ENCODE assay signal across 7 cellular contexts in genomic region chr6:43668151-43669028, GRCh38. TPM values are rescaled to one million over a fixed set of nuclear protein-coding genes. Genes with fewer than 3 reads are reported as not detected.
DNase-seq lines count a peak whose midpoint lies in the region; ATAC-seq, FAIRE-seq and TF ChIP-seq lines count a peak whose summit lies in the region.

No MANE protein-coding gene starts in this region.

- H3K36me3 ChIP-seq in HUES48 (ENCODE audit: control insufficient read depth, insufficient read depth, low read length) (peaks cover 26% of the 10 kb centered on the region), OCI-LY3 (replicated peaks; ENCODE audit: low read depth, low read length) (peaks cover 22% of the 10 kb centered on the region), pancreas (peaks cover 0 to 5% (median 0%) of the 10 kb centered on the region in 3 donors)

- H3K9ac ChIP-seq in HUES48 (ENCODE audit: low read depth, low read length) (no peak overlapping the region), OCI-LY3 (ENCODE audit: low read length) (peak overlapping the region; percentile 35; the same call in 1 of the 2 replicates)

- ATAC-seq in pancreas (peak; percentile 56 to 80 (median 72)), GM19328 (IDR thresholded peaks at IDR 0.05; ENCODE audit: unreplicated experiment) (no peak)

- H3K27me3 ChIP-seq in HUES48 (ENCODE audit: control insufficient read depth, insufficient read depth, low read length), result no peaks in the 10 kb centered on the region
- H3K27me3 ChIP-seq in OCI-LY3 (ENCODE audit: low read depth, low read length), result no peaks in the 10 kb centered on the region
- no peaks in the 10 kb centered on the region for H3K27me3 ChIP-seq in pancreas

- FAIRE-seq in GM18507 (lab: Jason Lieb, UNC) (peak; percentile 62), pancreas (lab: Jason Lieb, UNC) (no peak)

- H4K20me1 ChIP-seq in OCI-LY3 (ENCODE audit: insufficient read depth, low read length), result no peaks in the 10 kb centered on the region

- TF ChIP-seq CTCF in OCI-LY3 (IDR thresholded peaks at IDR 0.05; ENCODE audit: low read depth, low read length), result peak; percentile 91
- peak in 2 of 4 donors; percentile 26 to 33 for TF ChIP-seq CTCF in pancreas (IDR thresholded peaks at IDR 0.05)

- H3K4me1 ChIP-seq in HUES48 (ENCODE audit: control insufficient read depth, insufficient read depth, low read length), result peaks cover 27% of the 10 kb centered on the region
- H3K4me1 ChIP-seq in OCI-LY3 (ENCODE audit: low read length), result peaks cover 31% of the 10 kb centered on the region
- H3K4me1 ChIP-seq in pancreas, result peaks cover 15 to 30% (median 24%) of the 10 kb centered on the region in 3 donors

- intact Hi-C loops in pancreas (cut with DNase I), result loop anchor here in 1 of 3 donors (5.0 kb wide), 1 partner anchor 409 kb away; no protein-coding TSS in a partner anchor

- no peaks in the 10 kb centered on the region for H3K79me2 ChIP-seq in OCI-LY3 (ENCODE audit: low read length)

- peak overlapping the region; percentile 74 for H3K4me2 ChIP-seq in OCI-LY3 (ENCODE audit: low read length)

- H3K9me3 ChIP-seq in HUES48 (ENCODE audit: control insufficient read depth, insufficient read depth, low read length), result no peaks in the 10 kb centered on the region
- no peaks in the 10 kb centered on the region for H3K9me3 ChIP-seq in OCI-LY3 (ENCODE audit: insufficient read depth, low read length)
- H3K9me3 ChIP-seq in pancreas, result no peaks in the 10 kb centered on the region

- no peak for DNase-seq in GM18507 (ENCODE audit: extremely low spot score, insufficient read length, low read depth)
- DNase-seq in activated effector memory CD4-positive, alpha-beta T cell treated with Interleukin-2 at 50 U/mL for 16 hours, result peak; percentile 21
- DNase-seq in germinal center (ENCODE audit: low spot score), result peak; percentile 77
- peak; percentile 44 to 77 (median 62) for DNase-seq in pancreas

- peak overlapping the region; percentile 24; the same call in 1 of the 2 replicates for H3K4me3 ChIP-seq in HUES48 (ENCODE audit: low read depth, low read length)
- peak overlapping the region; percentile 49; the same call in 1 of the 2 replicates for H3K4me3 ChIP-seq in OCI-LY3 (ENCODE audit: low read length)
- H3K4me3 ChIP-seq in pancreas, result no peak overlapping the region

- H2AFZ ChIP-seq in OCI-LY3 (ENCODE audit: low read depth, low read length), result no peak overlapping the region

- H3K27ac ChIP-seq in HUES48 (ENCODE audit: low read depth, low read length) (peak overlapping the region; percentile 42), OCI-LY3 (ENCODE audit: low read length) (peak overlapping the region; percentile 16; the same call in 1 of the 2 replicates), pancreas (peak overlapping the region in 1 of 4 donors; percentile 63)

- 17 to 22% methylated on average over 17 of the region's 17 CpGs for WGBS in pancreas, 2 donors

RNA-seq across cellular contexts. Expression of gene MRPS18A, which starts 19.2 kb away (rescaled TPM):
- total RNA-seq in pancreas, result 10 to 100 TPM; 10.9 to 18.2 (median 14.3) TPM
- 10 to 100 TPM; 19.2 to 24.6 TPM for polyA plus RNA-seq in pancreas

RNA-seq across cellular contexts. Expression of gene RSPH9, which starts 23.6 kb away (rescaled TPM):
- under 1 TPM in 3 of 6 donors, not detected in 3; 0.06 to 0.16 (median 0.12) TPM for total RNA-seq in pancreas
- 1 to 10 TPM in 1 of 2 donors, under 1 TPM in 1; 0.08 to 1.1 TPM for polyA plus RNA-seq in pancreas

RNA-seq across cellular contexts. Expression of gene MAD2L1BP, which starts 32.8 kb away (rescaled TPM):
- total RNA-seq in pancreas, result 10 to 100 TPM in 4 of 6 donors, 1 to 10 TPM in 2; 6.5 to 11.8 (median 10.1) TPM
- 10 to 100 TPM in 1 of 2 donors, 1 to 10 TPM in 1; 9.1 to 18.6 TPM for polyA plus RNA-seq in pancreas

RNA-seq across cellular contexts. Expression of gene GTPBP2, which starts 39.3 kb away (rescaled TPM):
- 10 to 100 TPM; 23.6 to 57.5 (median 29.8) TPM for total RNA-seq in pancreas
- polyA plus RNA-seq in pancreas, result 10 to 100 TPM; 53.0 to 63.0 TPM

Comparison
In these comparisons a context has a peak if more than half of its experiments do, and no peak if none do; other contexts are left out.
1. H3K4me3 ChIP-seq: peak in HUES48 (single experiment) and OCI-LY3 (single experiment); none in pancreas (0 of 4).